8 cellular contexts compared by ENCODE assay signal in genomic region chr6:169789146-169789943, GRCh38. TPM values are rescaled to one million over a fixed set of nuclear protein-coding genes. Genes with fewer than 3 reads are reported as not detected.
DNase-seq lines count a peak whose midpoint lies in the region; ATAC-seq and TF ChIP-seq lines count a peak whose summit lies in the region.

No MANE protein-coding gene starts in this region.

- H3K9me3 ChIP-seq in right lobe of liver (no peaks in the 10 kb centered on the region), transverse colon (no peaks in the 10 kb centered on the region)

- in situ Hi-C loops in transverse colon (cut with MboI; ENCODE audit: low pct_ligation_motif_present in 1 of 4, low pct_unique_long_range_greater_than_20kb in 1 of 4, low sequenced_read_pairs in 3 of 4): no loop called here

- no peaks in the 10 kb centered on the region for H3K36me3 ChIP-seq in right lobe of liver
- no peaks in the 10 kb centered on the region for H3K36me3 ChIP-seq in transverse colon

- peaks cover 0 to 18% (median 7%) of the 10 kb centered on the region in 4 donors for H3K4me1 ChIP-seq in right lobe of liver
- H3K4me1 ChIP-seq in transverse colon: peaks cover 0 to 16% (median 14%) of the 10 kb centered on the region in 4 donors

- H3K4me1 Mint-ChIP-seq in activated naive CD4-positive, alpha-beta T cell treated with anti-CD3 and anti-CD28 coated beads for 36 hours (ENCODE audit: low read depth): peaks cover 17% of the 10 kb centered on the region
- peaks cover 13% of the 10 kb centered on the region for H3K4me1 Mint-ChIP-seq in activated naive CD8-positive, alpha-beta T cell treated with anti-CD3 and anti-CD28 coated beads for 36 hours

- no peak overlapping the region for H3K27ac Mint-ChIP-seq in activated naive CD4-positive, alpha-beta T cell treated with anti-CD3 and anti-CD28 coated beads for 36 hours
- H3K27ac Mint-ChIP-seq in activated naive CD8-positive, alpha-beta T cell treated with anti-CD3 and anti-CD28 coated beads for 36 hours: no peak overlapping the region

- H3K36me3 Mint-ChIP-seq in activated naive CD4-positive, alpha-beta T cell treated with anti-CD3 and anti-CD28 coated beads for 36 hours (ENCODE audit: low read depth): no peaks in the 10 kb centered on the region
- no peaks in the 10 kb centered on the region for H3K36me3 Mint-ChIP-seq in activated naive CD8-positive, alpha-beta T cell treated with anti-CD3 and anti-CD28 coated beads for 36 hours

- WGBS in right lobe of liver (ENCODE audit: insufficient coverage, low coverage, low lambda C conversion rate, missing lambda C conversion rate): 30% methylated on average over 9 of the region's 24 CpGs
- WGBS in transverse colon (ENCODE audit: low coverage in 1 of 2), 2 donors: 72 to 100% methylated on average over 1 to 24 of the region's 24 CpGs

- CTCF ChIA-PET in activated naive CD4-positive, alpha-beta T cell treated with anti-CD3 and anti-CD28 coated beads for 36 hours (lab: Charles Lee): interaction anchor here (0.6 to 2.6 kb wide), 21 partner anchors 10 to 745 kb away, joined by 3 to 48 read pairs (median 4); no protein-coding TSS in a partner anchor

- TF ChIP-seq POLR2A in right lobe of liver (IDR thresholded peaks at IDR 0.05) (no peak), transverse colon (IDR thresholded peaks at IDR 0.05) (no peak)

- H3K27me3 Mint-ChIP-seq in activated naive CD4-positive, alpha-beta T cell treated with anti-CD3 and anti-CD28 coated beads for 36 hours (ENCODE audit: low read depth): peaks cover 24% of the 10 kb centered on the region
- peaks cover 53% of the 10 kb centered on the region for H3K27me3 Mint-ChIP-seq in activated naive CD8-positive, alpha-beta T cell treated with anti-CD3 and anti-CD28 coated beads for 36 hours

- intact Hi-C loops in activated naive CD4-positive, alpha-beta T cell treated with anti-CD3 and anti-CD28 coated beads for 36 hours (cut with micrococcal nuclease): no loop called here
- intact Hi-C loops in right lobe of liver (cut with DNase I): no loop called here
- intact Hi-C loops in transverse colon (cut with DNase I; ENCODE audit: low total_unique reads): no loop called here

- H3K27me3 ChIP-seq in right lobe of liver (no peaks in the 10 kb centered on the region), transverse colon (no peaks in the 10 kb centered on the region)

- H3K9me3 Mint-ChIP-seq in activated naive CD4-positive, alpha-beta T cell treated with anti-CD3 and anti-CD28 coated beads for 36 hours: no peaks in the 10 kb centered on the region
- no peaks in the 10 kb centered on the region for H3K9me3 Mint-ChIP-seq in activated naive CD8-positive, alpha-beta T cell treated with anti-CD3 and anti-CD28 coated beads for 36 hours

- peak overlapping the region in 1 of 3 donors; percentile 82 for H3K27ac ChIP-seq in right lobe of liver
- H3K27ac ChIP-seq in transverse colon: peak overlapping the region; percentile 69 to 82 (median 74)
- no peak overlapping the region for H3K27ac ChIP-seq in caudate nucleus (ENCODE audit: low read depth, low read length)

- peak in 1 of 4 donors; percentile 4 for ATAC-seq in right lobe of liver
- ATAC-seq in HG03095 (IDR thresholded peaks at IDR 0.05; ENCODE audit: unreplicated experiment): no peak

- no peak for TF ChIP-seq EP300 in transverse colon (IDR thresholded peaks at IDR 0.05; ENCODE audit: low read depth)

- DNase-seq in activated naive CD4-positive, alpha-beta T cell treated with anti-CD3 and anti-CD28 coated beads for 36 hours: no peak
- DNase-seq in activated naive CD4-positive, alpha-beta T cell (lab: John Stamatoyannopoulos, UW): no peak
- DNase-seq in activated naive CD8-positive, alpha-beta T cell treated with anti-CD3 and anti-CD28 coated beads for 36 hours: no peak
- peak in 1 of 3 donors; percentile 45 for DNase-seq in right lobe of liver
- DNase-seq in transverse colon: no peak
- DNase-seq in caudate nucleus (lab: John Stamatoyannopoulos, UW): no peak
- no peak for DNase-seq in stimulated activated CD4-positive, alpha-beta T cell treated with anti-CD3 and anti-CD28 coated beads, Interleukin-12 subunit alpha, Interleukin-12 subunit beta, amount 100 ng/mL, for 4 hours

- H3K4me3 Mint-ChIP-seq in activated naive CD4-positive, alpha-beta T cell treated with anti-CD3 and anti-CD28 coated beads for 36 hours: peak overlapping the region; percentile 79
- H3K4me3 Mint-ChIP-seq in activated naive CD8-positive, alpha-beta T cell treated with anti-CD3 and anti-CD28 coated beads for 36 hours: peak overlapping the region; percentile 77

- H3K4me3 ChIP-seq in right lobe of liver (peak overlapping the region; percentile 48 to 73 (median 65)), transverse colon (peak overlapping the region; percentile 0 to 54 (median 32))

- no peak for TF ChIP-seq CTCF in right lobe of liver (IDR thresholded peaks at IDR 0.05)
- no peak for TF ChIP-seq CTCF in transverse colon (IDR thresholded peaks at IDR 0.05)

RNA-seq across cellular contexts. Expression of gene ERMARD, which starts 37.9 kb away (rescaled TPM):
- total RNA-seq in activated naive CD4-positive, alpha-beta T cell treated with anti-CD3 and anti-CD28 coated beads for 36 hours: 10 to 100 TPM; 21.1 to 22.8 TPM
- 10 to 100 TPM; 24.0 to 26.2 TPM for total RNA-seq in activated naive CD8-positive, alpha-beta T cell treated with anti-CD3 and anti-CD28 coated beads for 36 hours
- 10 to 100 TPM; 11.1 to 24.4 (median 15.2) TPM for total RNA-seq in right lobe of liver
- total RNA-seq in transverse colon: 10 to 100 TPM; 15.7 to 29.5 (median 20.8) TPM

RNA-seq across cellular contexts. Expression of gene DYNLT2, which starts 38.0 kb away (rescaled TPM):
- total RNA-seq in activated naive CD4-positive, alpha-beta T cell treated with anti-CD3 and anti-CD28 coated beads for 36 hours: 1 to 10 TPM; 2.9 to 3.1 TPM
- total RNA-seq in activated naive CD8-positive, alpha-beta T cell treated with anti-CD3 and anti-CD28 coated beads for 36 hours: 1 to 10 TPM; 2.0 TPM
- total RNA-seq in right lobe of liver (under 1 TPM; 0.43 to 0.82 (median 0.68) TPM), transverse colon (1 to 10 TPM; 3.3 to 7.5 (median 4.4) TPM)
